In the genomic region with DNA sequence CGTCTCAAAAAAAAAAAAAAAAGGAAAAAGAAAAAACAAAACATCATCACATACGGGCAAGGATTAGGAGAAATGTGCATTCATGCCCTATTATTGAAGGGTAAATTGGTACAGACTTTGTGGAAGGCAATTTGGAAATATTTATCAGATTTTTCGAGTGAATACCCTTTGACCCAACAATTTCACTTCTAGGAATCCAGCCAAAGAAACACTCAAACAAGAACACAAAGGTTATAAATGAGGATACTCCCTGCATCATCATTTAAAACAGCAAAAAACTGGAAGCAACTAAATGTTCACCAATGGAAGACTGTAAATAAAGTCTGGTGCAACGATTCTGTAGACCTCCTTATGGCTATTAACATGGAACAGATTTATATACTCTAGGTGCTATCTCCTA, we compare ENCODE assay signal across 16 cellular contexts. TPM values are rescaled to one million over a fixed set of nuclear protein-coding genes. Genes with fewer than 3 reads are reported as not detected.
"Had no signal": no experiment of that assay in that cellular context is flagged by ENCODE, and none has a peak within 500 bp of the region (broad histone marks: within the 10 kb centered on the region; RNA-seq: fewer than 3 reads in every experiment).

No MANE protein-coding gene starts in this region.

- H3K9me3 ChIP-seq: esophagus squamous epithelium, left ventricle myocardium inferior, stomach had no signal

- H3K9me3 Mint-ChIP-seq: dendritic cell treated with granulocyte-macrophage colony-stimulating factor and Interleukin-4, amounts not matched to agents 40 ng/mL and 50 ng/mL, for 4 days; effector memory CD8-positive, alpha-beta T cell; immature natural killer cell; natural killer cell treated with Interleukin-12 subunit alpha and Interleukin-12 subunit beta and Interleukin-15 and Interleukin-18, amount 100 ng/mL, for 72 hours had no signal

- H3K4me1 Mint-ChIP-seq: immature natural killer cell had no signal

- H3K27ac Mint-ChIP-seq: dendritic cell treated with granulocyte-macrophage colony-stimulating factor and Interleukin-4, amounts not matched to agents 40 ng/mL and 50 ng/mL, for 4 days; effector memory CD8-positive, alpha-beta T cell; natural killer cell treated with Interleukin-12 subunit alpha and Interleukin-12 subunit beta and Interleukin-15 and Interleukin-18, amount 100 ng/mL, for 72 hours had no signal

- H3K4me3 Mint-ChIP-seq: dendritic cell treated with granulocyte-macrophage colony-stimulating factor and Interleukin-4, amounts not matched to agents 40 ng/mL and 50 ng/mL, for 4 days; effector memory CD8-positive, alpha-beta T cell; immature natural killer cell; natural killer cell treated with Interleukin-12 subunit alpha and Interleukin-12 subunit beta and Interleukin-15 and Interleukin-18, amount 100 ng/mL, for 72 hours had no signal

- H3K36me3 Mint-ChIP-seq: immature natural killer cell; natural killer cell treated with Interleukin-12 subunit alpha and Interleukin-12 subunit beta and Interleukin-15 and Interleukin-18, amount 100 ng/mL, for 72 hours had no signal

- ATAC-seq: effector memory CD8-positive, alpha-beta T cell; natural killer cell treated with Interleukin-12 subunit alpha and Interleukin-12 subunit beta and Interleukin-15 and Interleukin-18, amount 100 ng/mL, for 72 hours had no signal

- H3K4me3 ChIP-seq: esophagus squamous epithelium, left ventricle myocardium inferior, lung, stomach had no signal

- H3K27ac ChIP-seq: left ventricle myocardium inferior had no signal

- H3K36me3 ChIP-seq: esophagus squamous epithelium, left ventricle myocardium inferior, stomach had no signal

- DNase-seq: effector memory CD8-positive, alpha-beta T cell; esophagus squamous epithelium; foreskin fibroblast; immature natural killer cell; left ventricle myocardium inferior; mesenchymal stem cell; midbrain; occipital lobe; small intestine; stimulated activated CD4-positive, alpha-beta T cell treated with anti-CD3 and anti-CD28 coated beads, Interleukin-12 subunit alpha, Interleukin-12 subunit beta, amount 100 ng/mL, for 4 hours; stimulated activated naive CD4-positive, alpha-beta T cell; stomach; trophoblast cell had no signal

RNA-seq across cellular contexts. Expression of gene ZNF423, which starts 12.9 kb away (rescaled TPM):
- total RNA-seq: natural killer cell treated with Interleukin-12 subunit alpha and Interleukin-12 subunit beta and Interleukin-15 and Interleukin-18, amount 100 ng/mL, for 72 hours had no signal
- polyA plus RNA-seq: immature natural killer cell had no signal
